Comparison of ENCODE assay signal across 29 cellular contexts in genomic region chr16:83437036-83437435, GRCh38.
DNase-seq lines count a peak whose midpoint lies in the region; ATAC-seq, FAIRE-seq and TF ChIP-seq lines count a peak whose summit lies in the region.
"Had no signal": no experiment of that assay in that cellular context is flagged by ENCODE, and none has a peak within 500 bp of the region (broad histone marks: within the 10 kb centered on the region; RNA-seq: fewer than 3 reads in every experiment).

No MANE protein-coding gene starts in this region.

- intact Hi-C loops in K562 (cut with micrococcal nuclease): no loop called here

- no peaks in the 10 kb centered on the region for H3K79me2 ChIP-seq in K562 (ENCODE audit: control insufficient read depth, insufficient read depth, low read length)

- no peaks in the 10 kb centered on the region for H3K36me3 ChIP-seq in K562 (ENCODE audit: control insufficient read depth, insufficient read depth, low read length)
- H3K36me3 ChIP-seq: BE2C; BLaER1; BLaER1 treated with 17β-estradiol and CSF1 and Interleukin-3, amounts not matched to agents 10 nM and 100 nM had no signal

- no peak overlapping the region for H3K4me3 ChIP-seq in K562
- H3K4me3 ChIP-seq: A549; BLaER1; BLaER1 treated with 17β-estradiol and CSF1 and Interleukin-3, amounts not matched to agents 10 nM and 100 nM had no signal

- H3K4me2 ChIP-seq in K562 (ENCODE audit: insufficient read depth, low read length): no peak overlapping the region
- H3K4me2 ChIP-seq: A549; BLaER1; BLaER1 treated with 17β-estradiol and CSF1 and Interleukin-3, amounts not matched to agents 10 nM and 100 nM had no signal

- no peak for TF ChIP-seq POLR2A in K562 (conservative IDR thresholded peaks at IDR 0.05)

- FAIRE-seq in K562 (lab: Jason Lieb, UNC): no peak
- FAIRE-seq: A204.1, A549, D721Med had no signal

- TF ChIP-seq RAD21 in K562 (CRISPR knock-in tag; conservative IDR thresholded peaks at IDR 0.05 in 1 of 2, IDR thresholded peaks at IDR 0.05 in 1 of 2): no peak

- CTCF ChIA-PET in K562 (lab: Yijun Ruan, JAX; ENCODE audit: low intra/inter-chr PET ratio): no interaction called here

- ATAC-seq in K562: no peak
- ATAC-seq: A549; CD8-positive, alpha-beta T cell had no signal

- no peak overlapping the region for H3K27ac ChIP-seq in K562 (ENCODE audit: extremely low read depth, low read depth, low read length)
- H3K27ac ChIP-seq: 22Rv1; A549; BLaER1; BLaER1 treated with 17β-estradiol and CSF1 and Interleukin-3, amounts not matched to agents 10 nM and 100 nM; C4-2B had no signal

- no peaks in the 10 kb centered on the region for H3K27me3 ChIP-seq in K562 (ENCODE audit: control insufficient read depth in 2 of 2, insufficient read depth in 2 of 2, low read length in 2 of 2)
- H3K27me3 ChIP-seq: BE2C; BLaER1; BLaER1 treated with 17β-estradiol and CSF1 and Interleukin-3, amounts not matched to agents 10 nM and 100 nM had no signal

- under 1% methylated on average over 7 of the region's 7 CpGs for WGBS in K562 (ENCODE audit: insufficient coverage, low coverage, missing lambda C conversion rate)

- in situ Hi-C loops in K562 (cut with MboI): no loop called here

- H4K20me1 ChIP-seq in K562 (replicated peaks; ENCODE audit: control insufficient read depth, insufficient read depth, low read length): no peaks in the 10 kb centered on the region
- H4K20me1 ChIP-seq: BLaER1; BLaER1 treated with 17β-estradiol and CSF1 and Interleukin-3, amounts not matched to agents 10 nM and 100 nM had no signal

- TF ChIP-seq EP300 in K562 (IDR thresholded peaks at IDR 0.05; ENCODE audit: low read length): no peak

- DNase-seq in K562 (ENCODE audit: extremely low read depth in 1 of 4, low spot score in 3 of 4) (no peak), NCI-H524 treated with DMSO at 0.1 percent for 48 hours (lab: John Stamatoyannopoulos, UW) (no peak)
- DNase-seq: 8988T; ACHN; AML-193; BE2C; C1 segment of cervical spinal cord; Caco-2; Calu3; CD4-positive, alpha-beta memory T cell; CD4-positive, alpha-beta T cell; CD4-positive, CD25-positive, alpha-beta regulatory T cell; CD8-positive, alpha-beta memory T cell; CD8-positive, alpha-beta T cell; COR-L47; DMS 273 treated with DMSO at 0.1 percent for 48 hours; DMS153; DMS53; DMS79; DMS79 treated with DMSO at 0.1 percent for 48 hours; DND-41; EL had no signal

- H2AFZ ChIP-seq in K562 (ENCODE audit: low read depth, low read length): no peak overlapping the region

- POLR2A ChIA-PET in K562 (lab: Yijun Ruan, JAX): no interaction called here

- TF ChIP-seq CTCF in K562 (IDR thresholded peaks at IDR 0.05 in 2 of 3, conservative IDR thresholded peaks at IDR 0.05 in 1 of 3; ENCODE audit: insufficient read depth in 2 of 3, low read depth in 1 of 3, low read length in 3 of 3): no peak

- no peaks in the 10 kb centered on the region for H3K9me1 ChIP-seq in K562 (ENCODE audit: control insufficient read depth, insufficient read depth, low read length)

- H3K9me3 ChIP-seq in K562 (replicated peaks; ENCODE audit: control insufficient read depth, insufficient read depth, low read depth, low read length): no peaks in the 10 kb centered on the region
- H3K9me3 ChIP-seq: A549; BE2C; BLaER1; BLaER1 treated with 17β-estradiol and CSF1 and Interleukin-3, amounts not matched to agents 10 nM and 100 nM; Caco-2 had no signal

- no peak overlapping the region for H3K9ac ChIP-seq in K562 (ENCODE audit: insufficient read depth in 1 of 2, low read depth in 2 of 2, low read length in 2 of 2)
- H3K9ac ChIP-seq: BLaER1; BLaER1 treated with 17β-estradiol and CSF1 and Interleukin-3, amounts not matched to agents 10 nM and 100 nM had no signal

- BruUV-seq in K562 (replicated peaks; lab: Mats Ljungman, UMichigan): no TSS peak

- no peaks in the 10 kb centered on the region for H3K4me1 ChIP-seq in K562 (replicated peaks in 1 of 2; ENCODE audit: control insufficient read depth in 2 of 2, insufficient read depth in 2 of 2, low read length in 2 of 2)
- H3K4me1 ChIP-seq: A549, BE2C, BLaER1, Caco-2 had no signal

TF ChIP-seq in K562, 482 proteins besides CTCF, POLR2A, EP300 and RAD21:
- TF ChIP-seq ZFP36 (IDR thresholded peaks at IDR 0.05; ENCODE audit: low read depth, low read length, partially characterized antibody) (peak; percentile 53), RBM25 (IDR thresholded peaks at IDR 0.05; ENCODE audit: low read depth, low read length, severe bottlenecking) (peak; percentile 67), KLF16 (IDR thresholded peaks at IDR 0.05) (no peak)
